In the genomic region with DNA sequence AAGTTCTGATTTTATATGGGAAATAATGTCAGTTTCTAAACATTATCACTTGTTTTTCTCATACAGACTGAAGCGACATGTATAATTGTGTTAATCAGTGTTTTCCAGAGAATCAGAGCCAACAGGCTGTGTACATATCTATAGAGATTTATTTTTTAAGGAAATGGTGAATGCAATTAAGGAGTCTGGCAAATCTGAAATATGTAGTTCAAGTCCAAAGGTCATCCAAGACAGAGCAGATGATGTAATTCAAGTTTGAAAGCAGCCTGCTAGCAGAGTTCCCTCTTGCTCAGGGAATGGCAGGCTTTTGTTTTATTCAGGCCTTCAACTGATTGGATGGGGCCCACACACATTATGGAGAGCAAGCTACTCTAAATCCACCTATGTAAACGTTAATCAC, we compare ENCODE assay signal across 19 cellular contexts.
DNase-seq lines count a peak whose midpoint lies in the region; ATAC-seq, FAIRE-seq and TF ChIP-seq lines count a peak whose summit lies in the region.
"Had no signal": no experiment of that assay in that cellular context is flagged by ENCODE, and none has a peak within 500 bp of the region (broad histone marks: within the 10 kb centered on the region; RNA-seq: fewer than 3 reads in every experiment).

No MANE protein-coding gene starts in this region.

- H3K4me1 ChIP-seq in liver (ENCODE audit: control insufficient read depth in 4 of 4, insufficient read depth in 4 of 4, low read length in 3 of 4) (no peaks in the 10 kb centered on the region), right lobe of liver (no peaks in the 10 kb centered on the region), OCI-LY3 (ENCODE audit: low read length) (no peaks in the 10 kb centered on the region), small intestine (ENCODE audit: control insufficient read depth in 2 of 2, insufficient read depth in 1 of 2, low read depth in 1 of 2, low read length in 1 of 2) (no peaks in the 10 kb centered on the region)
- H3K4me1 ChIP-seq: Caco-2, SJCRH30 had no signal

- no peak overlapping the region for H3K4me3 Mint-ChIP-seq in activated T-cell treated with anti-CD3 and anti-CD28 coated beads, Interleukin-2, amount 50 U/mL, for 72 hours
- H3K4me3 Mint-ChIP-seq: CD4-positive, alpha-beta T cell had no signal

- no peaks in the 10 kb centered on the region for H4K20me1 ChIP-seq in OCI-LY3 (ENCODE audit: insufficient read depth, low read length)

- no peak for FAIRE-seq in small intestine (lab: Jason Lieb, UNC)
- FAIRE-seq: A204.1, H1 had no signal

- DNase-seq in right lobe of liver = no peak
- peak; percentile 1 for DNase-seq in glomerular visceral epithelial cell (ENCODE audit: extremely low spot score)
- peak; percentile 6 for DNase-seq in small intestine
- DNase-seq in NCI-H1694 (lab: John Stamatoyannopoulos, UW) = no peak
- no peak for DNase-seq in activated T-cell treated with anti-CD3 and anti-CD28 coated beads, Interleukin-2, amount 50 U/mL, for 72 hours
- DNase-seq in NK-92 (lab: John Stamatoyannopoulos, UW; ENCODE audit: unreplicated experiment) = no peak
- DNase-seq: Caco-2; CD4-positive, alpha-beta T cell; KG1; NCI-H1092; NCI-H1436 treated with DMSO at 0.1 percent for 48 hours; NCI-H2029 treated with DMSO at 0.1 percent for 48 hours; NCI-H446 treated with DMSO at 0.1 percent for 48 hours; SJCRH30; SW 1271 had no signal

- no peak overlapping the region for H3K27ac ChIP-seq in liver (ENCODE audit: low read depth in 1 of 2, low read length in 2 of 2)
- H3K27ac ChIP-seq in right lobe of liver = no peak overlapping the region
- no peak overlapping the region for H3K27ac ChIP-seq in OCI-LY3 (ENCODE audit: low read length)
- H3K27ac ChIP-seq in small intestine (ENCODE audit: low read depth in 1 of 2, low read length in 1 of 2) = no peak overlapping the region
- H3K27ac ChIP-seq: SJCRH30 had no signal

- no peak overlapping the region for H3K9ac ChIP-seq in liver (ENCODE audit: low read depth in 1 of 2, low read length in 2 of 2)
- no peak overlapping the region for H3K9ac ChIP-seq in OCI-LY3 (ENCODE audit: low read length)

- H3K4me1 Mint-ChIP-seq in activated T-cell treated with anti-CD3 and anti-CD28 coated beads, Interleukin-2, amount 50 U/mL, for 72 hours (ENCODE audit: low read depth) = no peaks in the 10 kb centered on the region

- H3K36me3 Mint-ChIP-seq in activated T-cell treated with anti-CD3 and anti-CD28 coated beads, Interleukin-2, amount 50 U/mL, for 72 hours (ENCODE audit: insufficient read depth in 2 of 2) = no peaks in the 10 kb centered on the region

- TF ChIP-seq POLR2A in right lobe of liver (IDR thresholded peaks at IDR 0.05) = no peak

- H3K9me3 Mint-ChIP-seq in activated T-cell treated with anti-CD3 and anti-CD28 coated beads, Interleukin-2, amount 50 U/mL, for 72 hours = peaks cover 0 to 2% of the 10 kb centered on the region in 2 donors

- H3K4me3 ChIP-seq in liver (ENCODE audit: low read depth in 1 of 3, low read length in 3 of 3) (no peak overlapping the region), right lobe of liver (no peak overlapping the region), OCI-LY3 (ENCODE audit: low read length) (no peak overlapping the region), small intestine (ENCODE audit: low read depth in 1 of 2, low read length in 2 of 2) (no peak overlapping the region)
- H3K4me3 ChIP-seq: SJCRH30 had no signal

- WGBS in liver = 51% methylated on average over 2 of the region's 2 CpGs
- WGBS in right lobe of liver (ENCODE audit: insufficient coverage, low coverage, low lambda C conversion rate, missing lambda C conversion rate) = 34% methylated on average over 2 of the region's 2 CpGs
- 12 to 33% (median 15%) methylated on average over 2 of the region's 2 CpGs for WGBS in small intestine, 3 donors

- H3K27me3 Mint-ChIP-seq in activated T-cell treated with anti-CD3 and anti-CD28 coated beads, Interleukin-2, amount 50 U/mL, for 72 hours (ENCODE audit: low read depth) = no peaks in the 10 kb centered on the region
- H3K27me3 Mint-ChIP-seq: CD4-positive, alpha-beta T cell had no signal

- TF ChIP-seq RAD21 in liver (IDR thresholded peaks at IDR 0.05) = no peak

- H3K27ac Mint-ChIP-seq in activated T-cell treated with anti-CD3 and anti-CD28 coated beads, Interleukin-2, amount 50 U/mL, for 72 hours = no peak overlapping the region
- H3K27ac Mint-ChIP-seq: CD4-positive, alpha-beta T cell had no signal

- TF ChIP-seq CTCF in liver (IDR thresholded peaks at IDR 0.05; ENCODE audit: low read depth, low read length, missing input control) (no peak), right lobe of liver (IDR thresholded peaks at IDR 0.05) (no peak), OCI-LY3 (IDR thresholded peaks at IDR 0.05; ENCODE audit: low read depth, low read length) (no peak)

- H3K79me2 ChIP-seq in OCI-LY3 (ENCODE audit: low read length) = no peaks in the 10 kb centered on the region

- no peak for ATAC-seq in right lobe of liver
- ATAC-seq in activated T-cell treated with anti-CD3 and anti-CD28 coated beads, Interleukin-2, amount 50 U/mL, for 72 hours (replicated peaks in 1 of 2) = no peak

- peak overlapping the region; percentile 50; the same call in 1 of the 2 replicates for H2AFZ ChIP-seq in OCI-LY3 (ENCODE audit: low read depth, low read length)

- H3K27me3 ChIP-seq in liver (ENCODE audit: control insufficient read depth in 4 of 4, insufficient read depth in 4 of 4, low read length in 3 of 4) = peaks cover 0 to 3% (median 0%) of the 10 kb centered on the region in 4 donors
- no peaks in the 10 kb centered on the region for H3K27me3 ChIP-seq in right lobe of liver
- no peaks in the 10 kb centered on the region for H3K27me3 ChIP-seq in OCI-LY3 (ENCODE audit: low read depth, low read length)
- no peaks in the 10 kb centered on the region for H3K27me3 ChIP-seq in small intestine (ENCODE audit: control insufficient read depth in 2 of 2, insufficient read depth in 2 of 2, low read length in 2 of 2)
- H3K27me3 ChIP-seq: SJCRH30 had no signal

- H3K4me2 ChIP-seq in OCI-LY3 (ENCODE audit: low read length) = no peak overlapping the region

- intact Hi-C loops in right lobe of liver (cut with DNase I) = no loop called here

- H3K9me3 ChIP-seq in liver (ENCODE audit: control insufficient read depth in 4 of 4, low read length in 3 of 4) = no peaks in the 10 kb centered on the region
- no peaks in the 10 kb centered on the region for H3K9me3 ChIP-seq in right lobe of liver
- no peaks in the 10 kb centered on the region for H3K9me3 ChIP-seq in OCI-LY3 (ENCODE audit: insufficient read depth, low read length)
- no peaks in the 10 kb centered on the region for H3K9me3 ChIP-seq in small intestine (ENCODE audit: control insufficient read depth, low read depth)
- H3K9me3 ChIP-seq: Caco-2, SJCRH30 had no signal

- H3K36me3 ChIP-seq in liver (ENCODE audit: control insufficient read depth in 4 of 4, insufficient read depth in 3 of 4, low read depth in 1 of 4, low read length in 3 of 4) (no peaks in the 10 kb centered on the region), right lobe of liver (no peaks in the 10 kb centered on the region), OCI-LY3 (replicated peaks; ENCODE audit: low read depth, low read length) (no peaks in the 10 kb centered on the region), small intestine (ENCODE audit: control insufficient read depth in 2 of 2, insufficient read depth in 2 of 2, low read length in 2 of 2) (no peaks in the 10 kb centered on the region)
- H3K36me3 ChIP-seq: SJCRH30 had no signal

TF ChIP-seq in liver, 16 proteins besides CTCF, POLR2A, EP300 and RAD21:
- peak; percentile 54 for TF ChIP-seq NR2F2 (IDR thresholded peaks at IDR 0.05)
- TF ChIP-seq, protein P1, sequence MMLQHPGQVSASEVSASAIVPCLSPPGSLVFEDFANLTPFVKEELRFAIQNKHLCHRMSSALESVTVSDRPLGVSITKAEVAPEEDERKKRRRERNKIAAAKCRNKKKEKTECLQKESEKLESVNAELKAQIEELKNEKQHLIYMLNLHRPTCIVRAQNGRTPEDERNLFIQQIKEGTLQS (IDR thresholded peaks at IDR 0.05) = no peak

Comparison
In these comparisons a context has a peak if more than half of its experiments do, and no peak if none do; other contexts are left out.
1. DNase-seq: peak in glomerular visceral epithelial cell (single experiment) and small intestine (single experiment); none in right lobe of liver (0 of 3), NCI-H1694 (single experiment), activated T-cell treated with anti-CD3 and anti-CD28 coated beads, Interleukin-2, amount 50 U/mL, for 72 hours (0 of 2) and NK-92 (single experiment).